8 cellular contexts compared by ENCODE assay signal in genomic region chr14:23093993-23094665, GRCh38. TPM values are rescaled to one million over a fixed set of nuclear protein-coding genes. Genes with fewer than 3 reads are reported as not detected.
DNase-seq lines count a peak whose midpoint lies in the region; ATAC-seq and TF ChIP-seq lines count a peak whose summit lies in the region.

No MANE protein-coding gene starts in this region.

- WGBS in psoas muscle, 3 donors = 1 to 2% (median 1%) methylated on average over 14 of the region's 14 CpGs

- H3F3A ChIP-seq in Loucy (ENCODE audit: low read depth) = no peaks in the 10 kb centered on the region

- intact Hi-C loops in psoas muscle (cut with DNase I) = no loop called here

- peak overlapping the region; percentile 85 for H3K9ac ChIP-seq in Loucy (ENCODE audit: low read depth, low read length, poor library complexity, severe bottlenecking)

- H2AFZ ChIP-seq in Loucy (ENCODE audit: low read length) = peak overlapping the region; percentile 86; the same call in 1 of the 2 replicates

- peaks cover 40% of the 10 kb centered on the region for H3K4me1 ChIP-seq in Loucy (ENCODE audit: insufficient read depth, low read length, poor library complexity, severe bottlenecking)
- H3K4me1 ChIP-seq in psoas muscle = peaks cover 30% of the 10 kb centered on the region

- no peaks in the 10 kb centered on the region for H3K9me2 ChIP-seq in Loucy (replicated peaks; ENCODE audit: low read depth, low read length)

- peaks cover 89% of the 10 kb centered on the region for H3K79me2 ChIP-seq in Loucy (ENCODE audit: insufficient read depth, low read length)

- H3K27ac ChIP-seq in psoas muscle = peak overlapping the region; percentile 99

- ATAC-seq in psoas muscle (no peak), HG02642 (IDR thresholded peaks at IDR 0.05; ENCODE audit: poor library complexity, unreplicated experiment) (no peak)

- TF ChIP-seq CTCF in GM12864 (IDR thresholded peaks at IDR 0.05; ENCODE audit: low read depth, low read length, missing control alignments) (peak; percentile 26), Loucy (conservative IDR thresholded peaks at IDR 0.05; ENCODE audit: low read length) (peak; percentile 53), epithelial cell of proximal tubule (conservative IDR thresholded peaks at IDR 0.05; ENCODE audit: low read depth, low read length) (peak; percentile 20), psoas muscle (IDR thresholded peaks at IDR 0.05) (no peak)

- DNase-seq in GM12864 (ENCODE audit: low read depth) = no peak
- no peak for DNase-seq in epithelial cell of proximal tubule (ENCODE audit: low read depth)
- DNase-seq in psoas muscle = no peak
- no peak for DNase-seq in HUDEP-2 (lab: John Stamatoyannopoulos, UW; ENCODE audit: unreplicated experiment in 76 of 76)
- DNase-seq in pons (ENCODE audit: low spot score) = no peak
- no peak for DNase-seq in NCI-H1930 (lab: John Stamatoyannopoulos, UW)

- H3K4me2 ChIP-seq in Loucy (ENCODE audit: low read depth, low read length, poor library complexity, severe bottlenecking) = peak overlapping the region; percentile 86

- H3K9me3 ChIP-seq in Loucy (ENCODE audit: insufficient read depth, low read depth, low read length) (no peaks in the 10 kb centered on the region), psoas muscle (no peaks in the 10 kb centered on the region)

- H3K4me3 ChIP-seq in GM12864 (ENCODE audit: low read depth, low read length) = peak overlapping the region; percentile 78
- H3K4me3 ChIP-seq in Loucy (ENCODE audit: low read length, poor library complexity, severe bottlenecking) = peak overlapping the region; percentile 87
- H3K4me3 ChIP-seq in epithelial cell of proximal tubule (ENCODE audit: low read depth, low read length) = peak overlapping the region; percentile 74
- peak overlapping the region; percentile 97 for H3K4me3 ChIP-seq in psoas muscle

- H4K20me1 ChIP-seq in Loucy (ENCODE audit: insufficient read depth, low read length, poor library complexity, severe bottlenecking) = peaks cover 48% of the 10 kb centered on the region

- H3K36me3 ChIP-seq in Loucy (ENCODE audit: insufficient read depth, low read length) = peaks cover 32% of the 10 kb centered on the region
- peaks cover 18 to 67% of the 10 kb centered on the region in 2 donors for H3K36me3 ChIP-seq in psoas muscle (ENCODE audit: insufficient read depth in 1 of 2, low read depth in 1 of 2)

- H3K27me3 ChIP-seq in Loucy (ENCODE audit: insufficient read depth, low read length, poor library complexity, severe bottlenecking) (no peaks in the 10 kb centered on the region), psoas muscle (ENCODE audit: insufficient read depth in 3 of 3, low read length in 2 of 3) (no peaks in the 10 kb centered on the region)

RNA-seq across cellular contexts. Expression of gene ACIN1, which starts 0.8 kb away (rescaled TPM):
- total RNA-seq in epithelial cell of proximal tubule (84.1 and 85.2 TPM in 2 replicates), psoas muscle (10 to 100 TPM; 75.3 to 83.2 (median 82.2) TPM)
- polyA plus RNA-seq in psoas muscle = 10 to 100 TPM; 45.2 to 57.6 (median 53.5) TPM

RNA-seq across cellular contexts. Expression of gene C14orf119, which starts 1.2 kb away (rescaled TPM):
- total RNA-seq in epithelial cell of proximal tubule (27.3 and 53.8 TPM in 2 replicates), psoas muscle (10 to 100 TPM; 24.2 to 31.3 (median 27.0) TPM)
- 10 to 100 TPM; 23.2 to 65.3 (median 47.1) TPM for polyA plus RNA-seq in psoas muscle

RNA-seq across cellular contexts. Expression of gene CIROP, which starts 10.7 kb away (rescaled TPM):
- total RNA-seq in epithelial cell of proximal tubule = not detected in 2 replicates
- not detected for total RNA-seq in psoas muscle
- under 1 TPM in 1 of 3 donors, not detected in 2; 0.03 TPM for polyA plus RNA-seq in psoas muscle

RNA-seq across cellular contexts. Expression of gene CEBPE, which starts 24.9 kb away (rescaled TPM):
- total RNA-seq in epithelial cell of proximal tubule (not detected in 2 replicates), psoas muscle (under 1 TPM in 2 of 4 donors, not detected in 2; 0.17 to 0.22 TPM)
- polyA plus RNA-seq in psoas muscle = under 1 TPM in 2 of 3 donors, not detected in 1; 0.03 to 0.19 TPM

RNA-seq across cellular contexts. Expression of gene CDH24, which starts 36.8 kb away (rescaled TPM):
- total RNA-seq in epithelial cell of proximal tubule (11.1 and 17.7 TPM in 2 replicates), psoas muscle (under 1 TPM; 0.30 to 0.77 (median 0.32) TPM)
- under 1 TPM; 0.31 to 0.51 (median 0.35) TPM for polyA plus RNA-seq in psoas muscle
